ENCODE assay signal across 24 cellular contexts in genomic region chr21:36080386-36080785, GRCh38. TPM values are rescaled to one million over a fixed set of nuclear protein-coding genes. Genes with fewer than 3 reads are reported as not detected.
DNase-seq lines count a peak whose midpoint lies in the region; ATAC-seq and TF ChIP-seq lines count a peak whose summit lies in the region.
"Had no signal": no experiment of that assay in that cellular context is flagged by ENCODE, and none has a peak within 500 bp of the region (broad histone marks: within the 10 kb centered on the region; RNA-seq: fewer than 3 reads in every experiment).

No MANE protein-coding gene starts in this region.

- intact Hi-C loops in activated CD4-positive, alpha-beta T cell treated with anti-CD3 and anti-CD28 coated beads, Interleukin-2, amount 10 ng/mL, durations not matched to agents 24 days and 14 days (cut with micrococcal nuclease): no loop called here
- intact Hi-C loops in esophagus squamous epithelium (cut with DNase I) (no loop called here), PC-3 (cut with micrococcal nuclease) (no loop called here)

- ATAC-seq in activated naive CD8-positive, alpha-beta T cell treated with anti-CD3 and anti-CD28 coated beads, Interleukin-2, amount 50 U/mL, for 24 hours: no peak
- ATAC-seq in PC-3 (no peak), HG02588 (IDR thresholded peaks at IDR 0.05; ENCODE audit: unreplicated experiment) (no peak)
- ATAC-seq: lower lobe of right lung had no signal

- no peaks in the 10 kb centered on the region for H3K79me2 ChIP-seq in PC-3 (ENCODE audit: low read length)

- H3K4me2 ChIP-seq in PC-3 (ENCODE audit: low read length): no peak overlapping the region

- no peaks in the 10 kb centered on the region for H3K9me2 ChIP-seq in PC-3 (replicated peaks; ENCODE audit: low read length)

- peaks cover 15% of the 10 kb centered on the region for H3K9me3 Mint-ChIP-seq in activated CD4-positive, alpha-beta T cell treated with anti-CD3 and anti-CD28 coated beads, Interleukin-2, amount 10 ng/mL, durations not matched to agents 24 days and 14 days
- no peaks in the 10 kb centered on the region for H3K9me3 Mint-ChIP-seq in activated naive CD8-positive, alpha-beta T cell treated with anti-CD3 and anti-CD28 coated beads, Interleukin-2, amount 50 U/mL, for 24 hours
- H3K9me3 Mint-ChIP-seq: activated T-cell treated with anti-CD3 and anti-CD28 coated beads, Interleukin-2, amount 50 U/mL, for 24 hours; CD4-positive, CD25-positive, alpha-beta regulatory T cell had no signal

- POLR2A ChIA-PET in PC-3 (lab: Charles Lee; ENCODE audit: unreplicated experiment): no interaction called here

- CTCF ChIA-PET in PC-3 (lab: Charles Lee): no interaction called here

- no peaks in the 10 kb centered on the region for H3K9me3 ChIP-seq in esophagus squamous epithelium
- H3K9me3 ChIP-seq in PC-3 (ENCODE audit: low read length): no peaks in the 10 kb centered on the region
- H3K9me3 ChIP-seq: lower lobe of right lung, ovary, right atrium auricular region, spleen had no signal

- no peak overlapping the region for H2AFZ ChIP-seq in PC-3 (ENCODE audit: low read length)

- peaks cover 10% of the 10 kb centered on the region for H3K36me3 Mint-ChIP-seq in activated CD4-positive, alpha-beta T cell treated with anti-CD3 and anti-CD28 coated beads, Interleukin-2, amount 10 ng/mL, durations not matched to agents 24 days and 14 days (ENCODE audit: low read depth)
- no peaks in the 10 kb centered on the region for H3K36me3 Mint-ChIP-seq in activated naive CD8-positive, alpha-beta T cell treated with anti-CD3 and anti-CD28 coated beads, Interleukin-2, amount 50 U/mL, for 24 hours (ENCODE audit: low read depth)

- BruUV-seq in PC-3 (replicated peaks; lab: Mats Ljungman, UMichigan): no TSS peak

- no peak overlapping the region for H3K9ac ChIP-seq in PC-3 (ENCODE audit: low read length)

- H3K27me3 Mint-ChIP-seq in activated CD4-positive, alpha-beta T cell treated with anti-CD3 and anti-CD28 coated beads, Interleukin-2, amount 10 ng/mL, durations not matched to agents 24 days and 14 days: no peaks in the 10 kb centered on the region
- H3K27me3 Mint-ChIP-seq in activated naive CD8-positive, alpha-beta T cell treated with anti-CD3 and anti-CD28 coated beads, Interleukin-2, amount 50 U/mL, for 24 hours: no peaks in the 10 kb centered on the region
- H3K27me3 Mint-ChIP-seq: activated T-cell treated with anti-CD3 and anti-CD28 coated beads, Interleukin-2, amount 50 U/mL, for 24 hours had no signal

- peak overlapping the region; percentile 93 for H3K27ac Mint-ChIP-seq in activated CD4-positive, alpha-beta T cell treated with anti-CD3 and anti-CD28 coated beads, Interleukin-2, amount 10 ng/mL, durations not matched to agents 24 days and 14 days
- H3K27ac Mint-ChIP-seq in activated naive CD8-positive, alpha-beta T cell treated with anti-CD3 and anti-CD28 coated beads, Interleukin-2, amount 50 U/mL, for 24 hours: peak overlapping the region; percentile 2

- no peak for TF ChIP-seq POLR2A in esophagus squamous epithelium (IDR thresholded peaks at IDR 0.05)

- H3F3A ChIP-seq in PC-3 (ENCODE audit: low read length, unreplicated experiment): no peaks in the 10 kb centered on the region

- 44 to 71% methylated on average over 1 of the region's 1 CpG for WGBS in esophagus squamous epithelium, 2 donors

- DNase-seq in activated CD4-positive, alpha-beta T cell treated with anti-CD3 and anti-CD28 coated beads, Interleukin-2, amount 10 ng/mL, durations not matched to agents 24 days and 14 days: no peak
- DNase-seq in activated CD4-positive, alpha-beta T cell treated with anti-CD3 and anti-CD28 coated beads for 48 hours: no peak
- no peak for DNase-seq in activated naive CD8-positive, alpha-beta T cell treated with anti-CD3 and anti-CD28 coated beads, Interleukin-2, amount 50 U/mL, for 24 hours
- DNase-seq in esophagus squamous epithelium (lab: John Stamatoyannopoulos, UW): no peak
- DNase-seq in pons (ENCODE audit: low spot score): peak; percentile 59
- DNase-seq in foreskin melanocyte: no peak
- DNase-seq in PC-3: no peak
- DNase-seq: 8988T; activated naive CD4-positive, alpha-beta T cell; activated T-cell treated with anti-CD3 and anti-CD28 coated beads, Interleukin-2, amount 50 U/mL, for 24 hours; CD4-positive, CD25-positive, alpha-beta regulatory T cell; central memory CD4-positive, alpha-beta T cell; glutamatergic neuron; kidney; lower lobe of right lung; NCI-H1105; NCI-H1930; NCI-H526; ovary; RPMI8226; spleen; stimulated activated CD4-positive, alpha-beta T cell treated with anti-CD3 and anti-CD28 coated beads, Interleukin-2, amount 100 ng/mL, for 48 hours had no signal

- TF ChIP-seq CTCF in esophagus squamous epithelium (IDR thresholded peaks at IDR 0.05) (no peak), PC-3 (conservative IDR thresholded peaks at IDR 0.05; ENCODE audit: low read depth, low read length) (no peak)

- H3K4me1 ChIP-seq in esophagus squamous epithelium: peaks cover 4 to 56% (median 8%) of the 10 kb centered on the region in 3 donors
- H3K4me1 ChIP-seq in PC-3 (ENCODE audit: insufficient read depth, low read length): peaks cover 5% of the 10 kb centered on the region; the same call in 1 of the 2 replicates
- H3K4me1 ChIP-seq: right atrium auricular region had no signal

- peaks cover 38% of the 10 kb centered on the region for H3K4me1 Mint-ChIP-seq in activated CD4-positive, alpha-beta T cell treated with anti-CD3 and anti-CD28 coated beads, Interleukin-2, amount 10 ng/mL, durations not matched to agents 24 days and 14 days
- peaks cover 35% of the 10 kb centered on the region for H3K4me1 Mint-ChIP-seq in activated naive CD8-positive, alpha-beta T cell treated with anti-CD3 and anti-CD28 coated beads, Interleukin-2, amount 50 U/mL, for 24 hours

- no peaks in the 10 kb centered on the region for H3K27me3 ChIP-seq in esophagus squamous epithelium
- no peaks in the 10 kb centered on the region for H3K27me3 ChIP-seq in PC-3 (ENCODE audit: low read length)
- H3K27me3 ChIP-seq: ovary, right atrium auricular region, spleen had no signal

- H3K27ac ChIP-seq in esophagus squamous epithelium (peak overlapping the region; percentile 75 to 97 (median 94)), PC-3 (ENCODE audit: low read length) (no peak overlapping the region)
- H3K27ac ChIP-seq: lower lobe of right lung, ovary, right atrium auricular region had no signal

- H3K36me3 ChIP-seq in esophagus squamous epithelium: no peaks in the 10 kb centered on the region
- no peaks in the 10 kb centered on the region for H3K36me3 ChIP-seq in PC-3 (ENCODE audit: low read depth, low read length)
- H3K36me3 ChIP-seq: lower lobe of right lung, ovary, right atrium auricular region, spleen had no signal

- no peak overlapping the region for H3K4me3 Mint-ChIP-seq in activated CD4-positive, alpha-beta T cell treated with anti-CD3 and anti-CD28 coated beads, Interleukin-2, amount 10 ng/mL, durations not matched to agents 24 days and 14 days
- no peak overlapping the region for H3K4me3 Mint-ChIP-seq in activated naive CD8-positive, alpha-beta T cell treated with anti-CD3 and anti-CD28 coated beads, Interleukin-2, amount 50 U/mL, for 24 hours
- H3K4me3 Mint-ChIP-seq: activated T-cell treated with anti-CD3 and anti-CD28 coated beads, Interleukin-2, amount 50 U/mL, for 24 hours had no signal

- no peak overlapping the region for H3K4me3 ChIP-seq in esophagus squamous epithelium
- no peak overlapping the region for H3K4me3 ChIP-seq in PC-3 (ENCODE audit: low read length)
- H3K4me3 ChIP-seq: lower lobe of right lung, ovary, right atrium auricular region, spleen had no signal

- H4K20me1 ChIP-seq in PC-3 (ENCODE audit: low read length): no peaks in the 10 kb centered on the region

RNA-seq across cellular contexts. Expression of gene CBR1, which starts 10.6 kb away (rescaled TPM):
- 60.0 and 63.8 TPM in 2 replicates for total RNA-seq in activated CD4-positive, alpha-beta T cell treated with anti-CD3 and anti-CD28 coated beads, Interleukin-2, amount 10 ng/mL, durations not matched to agents 24 days and 14 days
- total RNA-seq in esophagus squamous epithelium: 100 to 1,000 TPM; 320 to 932 (median 584) TPM
- total RNA-seq in PC-3 (2014; rRNA removed): 297 and 343 TPM in 2 replicates

RNA-seq across cellular contexts. Expression of gene SETD4, which starts 20.1 kb away (rescaled TPM):
- 23.2 and 23.8 TPM in 2 replicates for total RNA-seq in activated CD4-positive, alpha-beta T cell treated with anti-CD3 and anti-CD28 coated beads, Interleukin-2, amount 10 ng/mL, durations not matched to agents 24 days and 14 days
- total RNA-seq in esophagus squamous epithelium (10 to 100 TPM in 3 of 4 donors, 1 to 10 TPM in 1; 9.9 to 30.1 (median 14.6) TPM), PC-3 (2014; rRNA removed) (12.5 and 17.0 TPM in 2 replicates)

RNA-seq across cellular contexts. Expression of gene CBR3, which starts 54.5 kb away (rescaled TPM):
- 17.2 and 19.8 TPM in 2 replicates for total RNA-seq in activated CD4-positive, alpha-beta T cell treated with anti-CD3 and anti-CD28 coated beads, Interleukin-2, amount 10 ng/mL, durations not matched to agents 24 days and 14 days
- total RNA-seq in esophagus squamous epithelium (100 to 1,000 TPM in 3 of 4 donors, 10 to 100 TPM in 1; 67.3 to 158 (median 122) TPM), PC-3 (2014; rRNA removed) (49.3 and 56.3 TPM in 2 replicates)
